Comparison of ENCODE assay signal across 8 cellular contexts in genomic region chr1:186722711-186723309, GRCh38. TPM values are rescaled to one million over a fixed set of nuclear protein-coding genes. Genes with fewer than 3 reads are reported as not detected.
DNase-seq lines count a peak whose midpoint lies in the region; ATAC-seq and TF ChIP-seq lines count a peak whose summit lies in the region.

No MANE protein-coding gene starts in this region.

- no peak overlapping the region for H3K4me2 ChIP-seq in Loucy (ENCODE audit: low read depth, low read length, poor library complexity, severe bottlenecking)

- H4K20me1 ChIP-seq in Loucy (ENCODE audit: insufficient read depth, low read length, poor library complexity, severe bottlenecking): no peaks in the 10 kb centered on the region

- H3K9me3 ChIP-seq in Loucy (ENCODE audit: insufficient read depth, low read depth, low read length) (no peaks in the 10 kb centered on the region), ascending aorta (no peaks in the 10 kb centered on the region), lung (ENCODE audit: control insufficient read depth in 2 of 2, insufficient read depth in 1 of 2, low read length in 1 of 2) (no peaks in the 10 kb centered on the region), gastrocnemius medialis (no peaks in the 10 kb centered on the region)

- no peaks in the 10 kb centered on the region for H3F3A ChIP-seq in Loucy (ENCODE audit: low read depth)

- in situ Hi-C loops in gastrocnemius medialis (cut with MboI; ENCODE audit: low sequenced_read_pairs in 4 of 4): loop anchor here in 1 of 4 donors (25.0 kb wide), 1 partner anchor 264 kb away; no protein-coding TSS in a partner anchor

- H3K4me3 ChIP-seq in Loucy (ENCODE audit: low read length, poor library complexity, severe bottlenecking) (no peak overlapping the region), ascending aorta (no peak overlapping the region), lung (no peak overlapping the region), gastrocnemius medialis (no peak overlapping the region)

- WGBS in lung, 2 donors: 65 to 69% methylated on average over 3 of the region's 3 CpGs

- ATAC-seq in GM21723 (IDR thresholded peaks at IDR 0.05; ENCODE audit: unreplicated experiment) (peak; percentile 78), lung (ENCODE audit: insufficient read depth, low FRiP score) (peak; percentile 41), gastrocnemius medialis (no peak)

- H3K4me1 ChIP-seq in Loucy (ENCODE audit: insufficient read depth, low read length, poor library complexity, severe bottlenecking) (no peaks in the 10 kb centered on the region), ascending aorta (no peaks in the 10 kb centered on the region), lung (ENCODE audit: control insufficient read depth in 2 of 2, insufficient read depth in 2 of 2, low read length in 2 of 2) (no peaks in the 10 kb centered on the region), gastrocnemius medialis (no peaks in the 10 kb centered on the region)

- no peaks in the 10 kb centered on the region for H3K79me2 ChIP-seq in Loucy (ENCODE audit: insufficient read depth, low read length)

- H3K36me3 ChIP-seq in Loucy (ENCODE audit: insufficient read depth, low read length) (no peaks in the 10 kb centered on the region), ascending aorta (no peaks in the 10 kb centered on the region), lung (ENCODE audit: control insufficient read depth in 2 of 2, insufficient read depth in 2 of 2, low read length in 2 of 2) (no peaks in the 10 kb centered on the region), gastrocnemius medialis (no peaks in the 10 kb centered on the region)

- no peak overlapping the region for H3K9ac ChIP-seq in Loucy (ENCODE audit: low read depth, low read length, poor library complexity, severe bottlenecking)

- intact Hi-C loops in ascending aorta (cut with DNase I): no loop called here
- intact Hi-C loops in gastrocnemius medialis (cut with DNase I; ENCODE audit: low total_unique reads): no loop called here

- DNase-seq in SIG-M5 treated with dmso at 0.1 percent for 504 hours (lab: John Stamatoyannopoulos, UW; ENCODE audit: unreplicated experiment) (peak; percentile 53), SIG-M5 (lab: John Stamatoyannopoulos, UW) (no peak), ascending aorta (ENCODE audit: low spot score in 2 of 2) (no peak), lung (ENCODE audit: low spot score) (no peak), ecto neural progenitor cell (ENCODE audit: low spot score) (no peak), gastrocnemius medialis (no peak)

- H2AFZ ChIP-seq in Loucy (ENCODE audit: low read length): no peak overlapping the region

- no peak for TF ChIP-seq POLR2A in gastrocnemius medialis (IDR thresholded peaks at IDR 0.05)

- H3K27ac ChIP-seq in ascending aorta: no peak overlapping the region
- H3K27ac ChIP-seq in lung (ENCODE audit: low read depth in 1 of 2, low read length in 1 of 2): no peak overlapping the region
- H3K27ac ChIP-seq in gastrocnemius medialis: no peak overlapping the region

- H3K9me2 ChIP-seq in Loucy (replicated peaks; ENCODE audit: low read depth, low read length): no peaks in the 10 kb centered on the region

- H3K27me3 ChIP-seq in Loucy (ENCODE audit: insufficient read depth, low read length, poor library complexity, severe bottlenecking) (no peaks in the 10 kb centered on the region), ascending aorta (no peaks in the 10 kb centered on the region), lung (ENCODE audit: control insufficient read depth, insufficient read depth) (no peaks in the 10 kb centered on the region), gastrocnemius medialis (no peaks in the 10 kb centered on the region)

- peak; percentile 82 for TF ChIP-seq CTCF in Loucy (conservative IDR thresholded peaks at IDR 0.05; ENCODE audit: low read length)
- peak in 2 of 3 experiments; percentile 17 to 35 for TF ChIP-seq CTCF in ascending aorta (IDR thresholded peaks at IDR 0.05)
- TF ChIP-seq CTCF in lung (IDR thresholded peaks at IDR 0.05; ENCODE audit: control extremely low read depth, extremely low read depth): peak; percentile 3
- TF ChIP-seq CTCF in gastrocnemius medialis (IDR thresholded peaks at IDR 0.05 in 4 of 5, conservative IDR thresholded peaks at IDR 0.05 in 1 of 5): no peak

RNA-seq across cellular contexts. Expression of gene PTGS2, which starts 42.6 kb away (rescaled TPM):
- total RNA-seq in ascending aorta (0.53 TPM), lung (10 to 100 TPM; 12.6 to 18.3 TPM), gastrocnemius medialis (under 1 TPM in 3 of 4 donors, not detected in 1; 0.23 to 0.58 (median 0.25) TPM)
- 10 to 100 TPM in 1 of 2 donors, 1 to 10 TPM in 1; 5.3 to 20.6 TPM for polyA plus RNA-seq in lung

Comparison
In these comparisons a context has a peak if more than half of its experiments do, and no peak if none do; other contexts are left out.
1. ATAC-seq: peak in GM21723 (single experiment) and lung (single experiment); none in gastrocnemius medialis (0 of 2).
2. CTCF ChIP-seq: peak in Loucy (single experiment), ascending aorta (2 of 3) and lung (single experiment); none in gastrocnemius medialis (0 of 5).